Comparison of ENCODE assay signal across 8 cellular contexts in genomic region chr2:130342533-130343275, GRCh38. TPM values are rescaled to one million over a fixed set of nuclear protein-coding genes. Genes with fewer than 3 reads are reported as not detected.
A peak's percentile ranks its signal among the peaks of the same experiment; 100 is the strongest.
DNase-seq lines count a peak whose midpoint lies in the region; ATAC-seq, FAIRE-seq and TF ChIP-seq lines count a peak whose summit lies in the region.

Gene IMP4, plus strand, starts transcription at chr2:130342897. Its CDS starts 36 bp downstream, at chr2:130342933.

- H3F3A ChIP-seq in MM.1S (ENCODE audit: insufficient read depth, low read length) = peaks cover 9% of the 10 kb centered on the region; the same call in 1 of the 2 replicates

- H3K9me3 ChIP-seq in HAP-1 = no peaks in the 10 kb centered on the region
- H3K9me3 ChIP-seq in MM.1S (replicated peaks; ENCODE audit: insufficient read depth, low read length) = no peaks in the 10 kb centered on the region
- H3K9me3 ChIP-seq in neuron (ENCODE audit: low read length) = no peaks in the 10 kb centered on the region

- no peaks in the 10 kb centered on the region for H3K27me3 ChIP-seq in HAP-1 (ENCODE audit: low read depth)
- no peaks in the 10 kb centered on the region for H3K27me3 ChIP-seq in MM.1S (replicated peaks; ENCODE audit: insufficient read depth, low read length)
- H3K27me3 ChIP-seq in foreskin keratinocyte = no peaks in the 10 kb centered on the region
- no peaks in the 10 kb centered on the region for H3K27me3 ChIP-seq in neuron (ENCODE audit: insufficient read depth, low read length)

- H3K36me3 ChIP-seq in HAP-1 (replicated peaks) (peaks cover 47% of the 10 kb centered on the region), MM.1S (replicated peaks; ENCODE audit: insufficient read depth, low read length) (peaks cover 10% of the 10 kb centered on the region), neuron (ENCODE audit: insufficient read depth, low read length) (peaks cover 44% of the 10 kb centered on the region)

- H3K4me2 ChIP-seq in MM.1S (ENCODE audit: low read depth, low read length) = peak within 1 kb of the TSS; percentile 74

- H3K9me2 ChIP-seq in MM.1S (replicated peaks; ENCODE audit: insufficient read depth, low read length) = no peaks in the 10 kb centered on the region

- peaks cover 5% of the 10 kb centered on the region; the same call in 1 of the 2 replicates for H3K4me1 ChIP-seq in HAP-1
- no peaks in the 10 kb centered on the region for H3K4me1 ChIP-seq in MM.1S (ENCODE audit: low read length)
- H3K4me1 ChIP-seq in foreskin keratinocyte = no peaks in the 10 kb centered on the region
- peaks cover 11% of the 10 kb centered on the region for H3K4me1 ChIP-seq in neuron (ENCODE audit: insufficient read depth, low read length)

- DNase-seq in HAP-1 (ENCODE audit: low spot score in 2 of 2) (peak; percentile 97 to 99), MM.1S (peak; percentile 98), SIG-M5 treated with dmso at 0.1 percent for 504 hours (lab: John Stamatoyannopoulos, UW; ENCODE audit: unreplicated experiment) (peak; percentile 100), foreskin keratinocyte (peak; percentile 99)
- peak; percentile 91 for DNase-seq in activated gamma-delta T cell treated with anti-CD3 and anti-CD28 coated beads, Interleukin-2, amount 50 U/mL, for 16 hours (ENCODE audit: low read depth)

- FAIRE-seq in G401.6 (lab: Jason Lieb, UNC) = peak; percentile 94

- H3K4me3 ChIP-seq in HAP-1 (peak within 1 kb of the TSS; percentile 98), MM.1S (ENCODE audit: low read length) (peak within 1 kb of the TSS; percentile 84), neuron (ENCODE audit: low read length) (peak within 1 kb of the TSS; percentile 78)

- H4K20me1 ChIP-seq in MM.1S (ENCODE audit: insufficient read depth, low read length) = no peaks in the 10 kb centered on the region

- peaks cover 40% of the 10 kb centered on the region for H3K79me2 ChIP-seq in MM.1S (ENCODE audit: low read length)

- in situ Hi-C loops in HAP-1 (cut with MboI; ENCODE audit: low sequenced_read_pairs) = no loop called here

- peak within 1 kb of the TSS; percentile 83 for H2AFZ ChIP-seq in MM.1S (ENCODE audit: low read length)
- H2AFZ ChIP-seq in neuron (ENCODE audit: low read depth, low read length) = peak within 1 kb of the TSS; percentile 76

- TF ChIP-seq CTCF in MM.1S (IDR thresholded peaks at IDR 0.05; ENCODE audit: low read length) = peak; percentile 25
- TF ChIP-seq CTCF in foreskin keratinocyte (conservative IDR thresholded peaks at IDR 0.05) = peak; percentile 61
- TF ChIP-seq CTCF in subcutaneous adipose tissue (IDR thresholded peaks at IDR 0.05; ENCODE audit: low read depth) = no peak

- H3K27ac ChIP-seq in MM.1S (ENCODE audit: low read length) (peak within 1 kb of the TSS; percentile 82), foreskin keratinocyte (peak within 1 kb of the TSS; percentile 81)

- ATAC-seq in foreskin keratinocyte = peak; percentile 92

- H3K9ac ChIP-seq in MM.1S (ENCODE audit: low read length) = peak within 1 kb of the TSS; percentile 70

RNA-seq across cellular contexts. Expression of gene IMP4, which starts in this region (rescaled TPM):
- total RNA-seq in foreskin keratinocyte (107 and 120 TPM in 2 replicates), subcutaneous adipose tissue (100 to 1,000 TPM in 1 of 4 donors, 10 to 100 TPM in 3; 66.5 to 112 (median 75.2) TPM)
- 135 and 142 TPM in 2 replicates for polyA plus RNA-seq in foreskin keratinocyte

Comparison
In these comparisons a context has a peak if more than half of its experiments do, and no peak if none do; other contexts are left out.
1. Peak in every context shown above with its lines: DNase-seq, ATAC-seq, H3K4me3 ChIP-seq and H3K27ac ChIP-seq.